ENCODE assay signal across 8 cellular contexts in the genomic region with DNA sequence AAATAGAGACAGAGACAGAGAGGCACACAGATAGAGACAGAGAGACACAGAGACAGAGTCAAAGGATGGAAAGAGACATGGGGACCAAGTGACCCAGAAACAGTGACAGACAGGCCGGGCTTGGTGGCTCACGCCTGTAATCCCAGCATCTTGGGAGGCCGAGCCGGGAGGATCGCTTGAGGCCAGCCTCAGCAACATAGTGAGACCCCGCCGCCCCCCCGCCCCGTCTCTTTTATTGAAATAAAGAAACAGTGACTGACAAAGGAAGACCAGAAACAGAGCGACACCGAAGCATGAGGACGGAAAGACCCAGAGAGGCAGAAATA. TPM values are rescaled to one million over a fixed set of nuclear protein-coding genes. Genes with fewer than 3 reads are reported as not detected.
A peak's percentile ranks its signal among the peaks of the same experiment; 100 is the strongest.
DNase-seq lines count a peak whose midpoint lies in the region; ATAC-seq, FAIRE-seq and TF ChIP-seq lines count a peak whose summit lies in the region.

No MANE protein-coding gene starts in this region.

- peak overlapping the region; percentile 86 for H3K4me3 Mint-ChIP-seq in T-helper 2 cell treated with Interferon-gamma antibody and Interleukin-4, amounts not matched to agents 5 μg/mL and 100 μg/mL, for 36 hours

- H3K79me2 ChIP-seq in K562 (ENCODE audit: control insufficient read depth, insufficient read depth, low read length) (peaks cover 41% of the 10 kb centered on the region), HepG2 (ENCODE audit: insufficient read depth, low read length) (peaks cover 41% of the 10 kb centered on the region)

- H3K36me3 ChIP-seq in K562 (ENCODE audit: control insufficient read depth, insufficient read depth, low read length) (no peaks in the 10 kb centered on the region), HepG2 (replicated peaks in 1 of 2; ENCODE audit: control insufficient read depth in 1 of 2, insufficient read depth in 2 of 2, low read length in 2 of 2) (peaks cover 0 to 4% of the 10 kb centered on the region in 2 experiments; a peak in 1 of 5 replicates), testis (ENCODE audit: low read depth, missing control alignments) (no peaks in the 10 kb centered on the region)

- H4K20me1 ChIP-seq in K562 (replicated peaks; ENCODE audit: control insufficient read depth, insufficient read depth, low read length) (peaks cover 13% of the 10 kb centered on the region), HepG2 (ENCODE audit: insufficient read depth, low read length) (peaks cover 23% of the 10 kb centered on the region)

- no peak for TF ChIP-seq POLR2A in K562 (conservative IDR thresholded peaks at IDR 0.05)
- TF ChIP-seq POLR2A in HepG2 (IDR thresholded peaks at IDR 0.05; ENCODE audit: insufficient read depth in 1 of 2, low read depth in 2 of 2, low read length in 2 of 2): no peak
- TF ChIP-seq POLR2A in testis (IDR thresholded peaks at IDR 0.05): no peak

- DNase-seq in T-helper 2 cell treated with Interferon-gamma antibody and Interleukin-4, amounts not matched to agents 5 μg/mL and 100 μg/mL, for 36 hours (ENCODE audit: low spot score): no peak
- DNase-seq in T-helper 2 cell (no peak), K562 (ENCODE audit: extremely low read depth in 1 of 4, low spot score in 3 of 4) (no peak), HepG2 (ENCODE audit: low spot score) (no peak), testis (no peak), NCI-H1417 treated with DMSO at 0.1 percent for 48 hours (lab: John Stamatoyannopoulos, UW) (no peak), hepatic stellate cell (ENCODE audit: low spot score) (no peak), NCI-H446 (lab: John Stamatoyannopoulos, UW) (no peak)

- no peaks in the 10 kb centered on the region for H3K27me3 ChIP-seq in K562 (ENCODE audit: control insufficient read depth in 2 of 2, insufficient read depth in 2 of 2, low read length in 2 of 2)
- no peaks in the 10 kb centered on the region; a peak in 1 of 5 replicates for H3K27me3 ChIP-seq in HepG2 (ENCODE audit: control insufficient read depth in 1 of 2, insufficient read depth in 2 of 2, low read length in 2 of 2)
- no peaks in the 10 kb centered on the region for H3K27me3 ChIP-seq in testis

- H3K27ac ChIP-seq in K562 (ENCODE audit: extremely low read depth, low read depth, low read length): peak overlapping the region; percentile 73
- H3K27ac ChIP-seq in HepG2 (ENCODE audit: extremely low read length, insufficient read depth, low read length): peak overlapping the region; percentile 76
- peak overlapping the region; percentile 83 to 88 for H3K27ac ChIP-seq in testis

- TF ChIP-seq CTCF in K562 (IDR thresholded peaks at IDR 0.05 in 2 of 3, conservative IDR thresholded peaks at IDR 0.05 in 1 of 3; ENCODE audit: insufficient read depth in 2 of 3, low read depth in 1 of 3, low read length in 3 of 3) (no peak), HepG2 (CRISPR knock-in tag; IDR thresholded peaks at IDR 0.05) (no peak), testis (IDR thresholded peaks at IDR 0.05) (no peak)

- POLR2A ChIA-PET in K562 (lab: Yijun Ruan, JAX): interaction anchor here (0.5 to 1.0 kb wide), 2 partner anchors 60 to 74 kb away, joined by 3 read pairs; no protein-coding TSS in a partner anchor
- POLR2A ChIA-PET in HepG2 (lab: Yijun Ruan, JAX): interaction anchor here (0.6 to 2.0 kb wide), 20 partner anchors 12 to 1045 kb away, joined by 3 to 23 read pairs (median 4); a partner anchor contains a TSS

- H3K9ac ChIP-seq in K562 (ENCODE audit: insufficient read depth in 1 of 2, low read depth in 2 of 2, low read length in 2 of 2): peak overlapping the region; percentile 69 to 93; a peak in 3 of 4 replicates
- peak overlapping the region; percentile 65; the same call in 1 of the 2 replicates for H3K9ac ChIP-seq in HepG2 (ENCODE audit: insufficient read depth, low read depth, low read length)

- H3K9me3 ChIP-seq in K562 (replicated peaks; ENCODE audit: control insufficient read depth, insufficient read depth, low read depth, low read length) (no peaks in the 10 kb centered on the region), HepG2 (ENCODE audit: low read length) (no peaks in the 10 kb centered on the region), testis (no peaks in the 10 kb centered on the region)

- 0% methylated on average over 7 of the region's 12 CpGs for WGBS in K562 (ENCODE audit: insufficient coverage, low coverage, missing lambda C conversion rate)
- 9% methylated on average over 12 of the region's 12 CpGs for WGBS in HepG2 (ENCODE audit: low lambda C conversion rate)
- 5% methylated on average over 12 of the region's 12 CpGs for WGBS in testis, 2 donors

- H3K9me3 Mint-ChIP-seq in T-helper 2 cell treated with Interferon-gamma antibody and Interleukin-4, amounts not matched to agents 5 μg/mL and 100 μg/mL, for 36 hours: no peaks in the 10 kb centered on the region

- no TSS peak for BruUV-seq in K562 (replicated peaks; lab: Mats Ljungman, UMichigan)
- BruUV-seq in HepG2 (replicated peaks; lab: Mats Ljungman, UMichigan): no TSS peak

- ATAC-seq in K562: no peak
- peak; percentile 1; the same call in 1 of the 3 replicates for ATAC-seq in HepG2

- H2AFZ ChIP-seq in K562 (ENCODE audit: low read depth, low read length) (peak overlapping the region; percentile 98), HepG2 (ENCODE audit: low read length) (no peak overlapping the region)

- H3K4me3 ChIP-seq in K562 (peak overlapping the region; percentile 92), HepG2 (replicated peaks in 1 of 3; ENCODE audit: insufficient read depth in 1 of 3, low read depth in 2 of 3, low read length in 3 of 3) (peak overlapping the region; percentile 65 to 79 (median 76)), testis (peak overlapping the region; percentile 94 to 95)

- peak overlapping the region; percentile 68 for H3K27ac Mint-ChIP-seq in T-helper 2 cell treated with Interferon-gamma antibody and Interleukin-4, amounts not matched to agents 5 μg/mL and 100 μg/mL, for 36 hours

- H3K9me1 ChIP-seq in K562 (ENCODE audit: control insufficient read depth, insufficient read depth, low read length): peaks cover 4% of the 10 kb centered on the region

- H3K27me3 Mint-ChIP-seq in T-helper 2 cell treated with Interferon-gamma antibody and Interleukin-4, amounts not matched to agents 5 μg/mL and 100 μg/mL, for 36 hours (ENCODE audit: low read depth): peaks cover 35% of the 10 kb centered on the region

- CTCF ChIA-PET in K562 (lab: Yijun Ruan, JAX; ENCODE audit: low intra/inter-chr PET ratio): interaction anchor here (0.7 to 2.8 kb wide), 11 partner anchors 37 to 333 kb away, joined by 3 to 26 read pairs (median 8); no protein-coding TSS in a partner anchor
- CTCF ChIA-PET in HepG2 (lab: Yijun Ruan, JAX; ENCODE audit: low intra/inter-chr PET ratio, low total read pairs): interaction anchor here (1.1 to 3.8 kb wide), 10 partner anchors 37 to 156 kb away, joined by 3 to 50 read pairs (median 4); a partner anchor contains a TSS

- peaks cover 17% of the 10 kb centered on the region for H3K4me1 Mint-ChIP-seq in T-helper 2 cell treated with Interferon-gamma antibody and Interleukin-4, amounts not matched to agents 5 μg/mL and 100 μg/mL, for 36 hours (ENCODE audit: low read depth)

- TF ChIP-seq RAD21 in K562 (CRISPR knock-in tag; conservative IDR thresholded peaks at IDR 0.05 in 1 of 2, IDR thresholded peaks at IDR 0.05 in 1 of 2) (no peak), HepG2 (CRISPR knock-in tag; IDR thresholded peaks at IDR 0.05) (no peak)

- intact Hi-C loops in K562 (cut with micrococcal nuclease) (loop anchor here (1.0 to 5.0 kb wide), 3 partner anchors 45 to 273 kb away; a partner anchor contains a TSS), HepG2 (cut with micrococcal nuclease; ENCODE audit: unreplicated experiment) (loop anchor here (1.0 to 10.0 kb wide), 5 partner anchors 37 to 156 kb away; a partner anchor contains a TSS), testis (cut with DNase I; ENCODE audit: low total_unique reads) (loop anchor here (10.0 kb wide), 1 partner anchor 60 kb away; no protein-coding TSS in a partner anchor)

- H3K4me2 ChIP-seq in K562 (ENCODE audit: insufficient read depth, low read length) (peak overlapping the region; percentile 93), HepG2 (ENCODE audit: low read depth, low read length) (peak overlapping the region; percentile 92)

- H3K36me3 Mint-ChIP-seq in T-helper 2 cell treated with Interferon-gamma antibody and Interleukin-4, amounts not matched to agents 5 μg/mL and 100 μg/mL, for 36 hours (ENCODE audit: low read depth): no peaks in the 10 kb centered on the region

- FAIRE-seq in K562 (lab: Jason Lieb, UNC): no peak
- no peak for FAIRE-seq in HepG2 (lab: Jason Lieb, UNC)

- in situ Hi-C loops in K562 (cut with MboI) (no loop called here), HepG2 (cut with HindIII; ENCODE audit: extremely low pct_ligation_motif_present, low pct_unique_long_range_greater_than_20kb) (loop anchor here (5.0 to 10.0 kb wide), 2 partner anchors 50 to 158 kb away; no protein-coding TSS in a partner anchor)

- H3K4me1 ChIP-seq in K562 (replicated peaks in 1 of 2; ENCODE audit: control insufficient read depth in 2 of 2, insufficient read depth in 2 of 2, low read length in 2 of 2) (peaks cover 32 to 58% of the 10 kb centered on the region in 2 experiments), HepG2 (ENCODE audit: insufficient read depth, low read length) (peaks cover 42% of the 10 kb centered on the region), testis (peaks cover 21% of the 10 kb centered on the region)

- TF ChIP-seq EP300 in K562 (IDR thresholded peaks at IDR 0.05; ENCODE audit: low read length) (no peak), HepG2 (IDR thresholded peaks at IDR 0.05; ENCODE audit: low read depth in 2 of 2, low read length in 2 of 2) (no peak), HepG2 (CRISPR knock-in tag; IDR thresholded peaks at IDR 0.05; ENCODE audit: borderline replicate concordance) (no peak)

RNA-seq across cellular contexts. Expression of a gene that starts 0.8 kb away (rescaled TPM):
- total RNA-seq in K562 (2011; cell fraction: chromatin; rRNA removed; ENCODE audit: low replicate concordance): 51.7 and 114 TPM in 2 replicates
- 140 and 162 TPM in 2 replicates for total RNA-seq in K562 (2011; cell fraction: nucleolus; rRNA removed)
- total RNA-seq in K562 (2011; cell fraction: nucleoplasm; rRNA removed): 124 and 148 TPM in 2 replicates
- total RNA-seq in K562 (2014; rRNA removed) (65.3 and 78.5 TPM in 2 replicates), K562 (2014; rRNA removed; fragmentation: Illumina TruSeq; extraction: Trizol) (29.8 and 34.9 TPM in 2 replicates), K562 (2015; rRNA removed; fragmentation: Illumina TruSeq; extraction: Trizol) (33.8 and 36.5 TPM in 2 replicates), K562 (2021) (83.6 and 84.8 TPM in 2 replicates), HepG2 (2016; rRNA removed; fragmentation: Illumina TruSeq; extraction: Trizol) (32.7 and 75.4 TPM in 2 replicates), testis (100 to 1,000 TPM; 268 to 278 TPM)
- polyA plus RNA-seq in K562 (2011; rRNA removed) (32.7 and 73.0 TPM in 2 replicates), K562 (2014; fragmentation: Illumina TruSeq; extraction: Trizol) (92.7 and 94.9 TPM in 2 replicates), K562 (2014; fragmentation: Nextera tagmentation; extraction: Ambion mirVana) (1 to 10 TPM; 3.9 to 4.9 TPM), K562 (2014; rRNA removed) (41.4 and 43.6 TPM in 2 replicates), HepG2 (2011; rRNA removed) (114 and 164 TPM in 2 replicates), testis (ENCODE audit: insufficient read depth, low read depth, low replicate concordance) (158 TPM)
- polyA plus RNA-seq in K562 (2011; cell fraction: cytosol; rRNA removed): 78.1 and 87.1 TPM in 2 replicates
- 35.6 and 37.9 TPM in 2 replicates for polyA plus RNA-seq in K562 (2011; cell fraction: nucleus; rRNA removed)
- polyA plus RNA-seq in K562 (2012): 76.8 and 118 TPM in 2 replicates
- 29.4 and 29.7 TPM in 2 replicates for polyA minus RNA-seq in K562 (2011; rRNA and poly(A)+ RNA removed)
- polyA minus RNA-seq in K562 (2011; cell fraction: cytosol; rRNA and poly(A)+ RNA removed): 43.7 and 44.6 TPM in 2 replicates
- 9.2 and 15.6 TPM in 2 replicates for polyA minus RNA-seq in K562 (2011; cell fraction: nucleus; rRNA and poly(A)+ RNA removed)
- 14.1 and 16.2 TPM in 2 replicates for total RNA-seq in HepG2 (2016; cell fraction: cytosol; rRNA removed; fragmentation: Illumina TruSeq; extraction: Trizol; ENCODE audit: low read depth)
- total RNA-seq in HepG2 (2016; cell fraction: insoluble cytoplasmic fraction; rRNA removed; fragmentation: Illumina TruSeq; extraction: Trizol): 26.6 and 79.7 TPM in 2 replicates
- 27.2 and 31.1 TPM in 2 replicates for total RNA-seq in HepG2 (2016; cell fraction: membrane; rRNA removed; fragmentation: Illumina TruSeq; extraction: Trizol)
- 65.4 and 75.4 TPM in 2 replicates for total RNA-seq in HepG2 (2016; cell fraction: nucleus; rRNA removed; fragmentation: Illumina TruSeq; extraction: Trizol)
- polyA plus RNA-seq in HepG2 (2011; cell fraction: cytosol; rRNA removed): 99.1 and 107 TPM in 2 replicates
- 78.9 and 91.7 TPM in 2 replicates for polyA plus RNA-seq in HepG2 (2011; cell fraction: nucleus; rRNA removed)
- polyA plus RNA-seq in HepG2 (2012): 75.5 and 159 TPM in 2 replicates
- polyA plus RNA-seq in HepG2 (2016; cell fraction: cytosol; fragmentation: Illumina TruSeq; extraction: Trizol; ENCODE audit: low read depth): 13.2 and 14.3 TPM in 2 replicates
- polyA plus RNA-seq in HepG2 (2016; cell fraction: insoluble cytoplasmic fraction; fragmentation: Illumina TruSeq; extraction: Trizol; ENCODE audit: low read depth): 33.0 and 42.6 TPM in 2 replicates
- polyA plus RNA-seq in HepG2 (2016; cell fraction: membrane; fragmentation: Illumina TruSeq; extraction: Trizol; ENCODE audit: low read depth): 24.0 and 26.9 TPM in 2 replicates
- 142 TPM in 2 replicates for polyA plus RNA-seq in HepG2 (2016; cell fraction: nucleus; fragmentation: Illumina TruSeq; extraction: Trizol; ENCODE audit: insufficient read depth, low read depth)
- 35.2 and 152 TPM in 2 replicates for polyA minus RNA-seq in HepG2 (2011; rRNA and poly(A)+ RNA removed; ENCODE audit: low replicate concordance)
- 59.6 and 69.2 TPM in 2 replicates for polyA minus RNA-seq in HepG2 (2011; cell fraction: cytosol; rRNA and poly(A)+ RNA removed)
- polyA minus RNA-seq in HepG2 (2011; cell fraction: nucleus; rRNA and poly(A)+ RNA removed): 28.7 and 29.8 TPM in 2 replicates

RNA-seq across cellular contexts. Expression of a gene that starts 36.3 kb away (rescaled TPM):
- total RNA-seq in K562 (2011; cell fraction: chromatin; rRNA removed; ENCODE audit: low replicate concordance): 3.4 and 9.2 TPM in 2 replicates
- total RNA-seq in K562 (2011; cell fraction: nucleolus; rRNA removed): 3.7 and 5.5 TPM in 2 replicates
- total RNA-seq in K562 (2011; cell fraction: nucleoplasm; rRNA removed): 3.0 and 4.9 TPM in 2 replicates
- total RNA-seq in K562 (2014; rRNA removed) (0.14 and 0.41 TPM in 2 replicates), K562 (2014; rRNA removed; fragmentation: Illumina TruSeq; extraction: Trizol) (0.06 and 0.07 TPM in 2 replicates), K562 (2015; rRNA removed; fragmentation: Illumina TruSeq; extraction: Trizol) (0.33 and 0.38 TPM in 2 replicates), K562 (2021) (1.3 and 1.9 TPM in 2 replicates), HepG2 (2016; rRNA removed; fragmentation: Illumina TruSeq; extraction: Trizol) (30.6 and 51.2 TPM in 2 replicates), testis (100 to 1,000 TPM in 1 of 2 donors, 10 to 100 TPM in 1; 67.8 to 128 TPM)
- polyA plus RNA-seq in K562 (2011; rRNA removed) (0.18 and 1.5 TPM in 2 replicates), K562 (2014; fragmentation: Illumina TruSeq; extraction: Trizol) (0.45 and 0.47 TPM in 2 replicates), K562 (2014; fragmentation: Nextera tagmentation; extraction: Ambion mirVana) (not detected), K562 (2014; rRNA removed) (0.76 and 1.1 TPM in 2 replicates), HepG2 (2011; rRNA removed) (62.7 and 68.0 TPM in 2 replicates), testis (ENCODE audit: insufficient read depth, low read depth, low replicate concordance) (113 TPM)
- polyA plus RNA-seq in K562 (2011; cell fraction: cytosol; rRNA removed): 0.31 and 0.64 TPM in 2 replicates
- 4.7 and 6.3 TPM in 2 replicates for polyA plus RNA-seq in K562 (2011; cell fraction: nucleus; rRNA removed)
- polyA plus RNA-seq in K562 (2012): 1.6 and 3.8 TPM in 2 replicates
- polyA minus RNA-seq in K562 (2011; rRNA and poly(A)+ RNA removed): 0.56 and 0.72 TPM in 2 replicates
- polyA minus RNA-seq in K562 (2011; cell fraction: cytosol; rRNA and poly(A)+ RNA removed): 2.5 and 2.6 TPM in 2 replicates
- polyA minus RNA-seq in K562 (2011; cell fraction: nucleus; rRNA and poly(A)+ RNA removed): 0.94 and 1.2 TPM in 2 replicates
- 13.8 and 14.2 TPM in 2 replicates for total RNA-seq in HepG2 (2016; cell fraction: cytosol; rRNA removed; fragmentation: Illumina TruSeq; extraction: Trizol; ENCODE audit: low read depth)
- 22.1 and 59.2 TPM in 2 replicates for total RNA-seq in HepG2 (2016; cell fraction: insoluble cytoplasmic fraction; rRNA removed; fragmentation: Illumina TruSeq; extraction: Trizol)
- total RNA-seq in HepG2 (2016; cell fraction: membrane; rRNA removed; fragmentation: Illumina TruSeq; extraction: Trizol): 23.6 and 25.3 TPM in 2 replicates
- total RNA-seq in HepG2 (2016; cell fraction: nucleus; rRNA removed; fragmentation: Illumina TruSeq; extraction: Trizol): 82.3 and 107 TPM in 2 replicates
- 30.5 and 43.7 TPM in 2 replicates for polyA plus RNA-seq in HepG2 (2011; cell fraction: cytosol; rRNA removed)
- polyA plus RNA-seq in HepG2 (2011; cell fraction: nucleus; rRNA removed): 347 and 430 TPM in 2 replicates
- polyA plus RNA-seq in HepG2 (2012): 225 and 263 TPM in 2 replicates
- 20.9 and 22.6 TPM in 2 replicates for polyA plus RNA-seq in HepG2 (2016; cell fraction: cytosol; fragmentation: Illumina TruSeq; extraction: Trizol; ENCODE audit: low read depth)
- 55.5 and 77.0 TPM in 2 replicates for polyA plus RNA-seq in HepG2 (2016; cell fraction: insoluble cytoplasmic fraction; fragmentation: Illumina TruSeq; extraction: Trizol; ENCODE audit: low read depth)
- 33.0 and 38.0 TPM in 2 replicates for polyA plus RNA-seq in HepG2 (2016; cell fraction: membrane; fragmentation: Illumina TruSeq; extraction: Trizol; ENCODE audit: low read depth)
- polyA plus RNA-seq in HepG2 (2016; cell fraction: nucleus; fragmentation: Illumina TruSeq; extraction: Trizol; ENCODE audit: insufficient read depth, low read depth): 426 and 433 TPM in 2 replicates
- polyA minus RNA-seq in HepG2 (2011; rRNA and poly(A)+ RNA removed; ENCODE audit: low replicate concordance): 67.0 TPM in 1 of 2 replicates, not detected in the other
- 53.4 and 68.9 TPM in 2 replicates for polyA minus RNA-seq in HepG2 (2011; cell fraction: cytosol; rRNA and poly(A)+ RNA removed)
- 37.1 and 45.6 TPM in 2 replicates for polyA minus RNA-seq in HepG2 (2011; cell fraction: nucleus; rRNA and poly(A)+ RNA removed)

RNA-seq across cellular contexts. Expression of a gene that starts 45.8 kb away (rescaled TPM):
- 24.5 and 69.0 TPM in 2 replicates for total RNA-seq in K562 (2011; cell fraction: chromatin; rRNA removed; ENCODE audit: low replicate concordance)
- total RNA-seq in K562 (2011; cell fraction: nucleolus; rRNA removed): 64.5 and 69.3 TPM in 2 replicates
- 42.7 and 46.9 TPM in 2 replicates for total RNA-seq in K562 (2011; cell fraction: nucleoplasm; rRNA removed)
- total RNA-seq in K562 (2014; rRNA removed) (194 and 237 TPM in 2 replicates), K562 (2014; rRNA removed; fragmentation: Illumina TruSeq; extraction: Trizol) (71.1 and 81.5 TPM in 2 replicates), K562 (2015; rRNA removed; fragmentation: Illumina TruSeq; extraction: Trizol) (165 and 169 TPM in 2 replicates), K562 (2021) (290 and 296 TPM in 2 replicates), HepG2 (2016; rRNA removed; fragmentation: Illumina TruSeq; extraction: Trizol) (84.5 and 110 TPM in 2 replicates), testis (10 to 100 TPM; 54.7 to 67.3 TPM)
- polyA plus RNA-seq in K562 (2011; rRNA removed) (101 and 117 TPM in 2 replicates), K562 (2014; fragmentation: Illumina TruSeq; extraction: Trizol) (160 and 200 TPM in 2 replicates), K562 (2014; fragmentation: Nextera tagmentation; extraction: Ambion mirVana) (1 to 10 TPM in 1 of 2 experiments, under 1 TPM in 1; 0.89 to 5.4 TPM), K562 (2014; rRNA removed) (192 and 229 TPM in 2 replicates), HepG2 (2011; rRNA removed) (72.0 and 80.8 TPM in 2 replicates), testis (ENCODE audit: insufficient read depth, low read depth, low replicate concordance) (43.1 TPM)
- polyA plus RNA-seq in K562 (2011; cell fraction: cytosol; rRNA removed): 146 and 312 TPM in 2 replicates
- 73.1 and 101 TPM in 2 replicates for polyA plus RNA-seq in K562 (2011; cell fraction: nucleus; rRNA removed)
- polyA plus RNA-seq in K562 (2012): 116 and 170 TPM in 2 replicates
- 34.9 and 75.1 TPM in 2 replicates for polyA minus RNA-seq in K562 (2011; rRNA and poly(A)+ RNA removed)
- polyA minus RNA-seq in K562 (2011; cell fraction: cytosol; rRNA and poly(A)+ RNA removed): 71.0 and 79.5 TPM in 2 replicates
- 22.6 and 24.0 TPM in 2 replicates for polyA minus RNA-seq in K562 (2011; cell fraction: nucleus; rRNA and poly(A)+ RNA removed)
- total RNA-seq in HepG2 (2016; cell fraction: cytosol; rRNA removed; fragmentation: Illumina TruSeq; extraction: Trizol; ENCODE audit: low read depth): 53.8 and 61.2 TPM in 2 replicates
- 80.8 and 107 TPM in 2 replicates for total RNA-seq in HepG2 (2016; cell fraction: insoluble cytoplasmic fraction; rRNA removed; fragmentation: Illumina TruSeq; extraction: Trizol)
- total RNA-seq in HepG2 (2016; cell fraction: membrane; rRNA removed; fragmentation: Illumina TruSeq; extraction: Trizol): 83.6 and 90.9 TPM in 2 replicates
- total RNA-seq in HepG2 (2016; cell fraction: nucleus; rRNA removed; fragmentation: Illumina TruSeq; extraction: Trizol): 53.3 and 59.8 TPM in 2 replicates
- polyA plus RNA-seq in HepG2 (2011; cell fraction: cytosol; rRNA removed): 70.1 and 101 TPM in 2 replicates
- polyA plus RNA-seq in HepG2 (2011; cell fraction: nucleus; rRNA removed): 86.1 and 90.7 TPM in 2 replicates
- polyA plus RNA-seq in HepG2 (2012): 50.6 and 56.9 TPM in 2 replicates
- polyA plus RNA-seq in HepG2 (2016; cell fraction: cytosol; fragmentation: Illumina TruSeq; extraction: Trizol; ENCODE audit: low read depth): 78.5 and 80.1 TPM in 2 replicates
- 123 and 139 TPM in 2 replicates for polyA plus RNA-seq in HepG2 (2016; cell fraction: insoluble cytoplasmic fraction; fragmentation: Illumina TruSeq; extraction: Trizol; ENCODE audit: low read depth)
- polyA plus RNA-seq in HepG2 (2016; cell fraction: membrane; fragmentation: Illumina TruSeq; extraction: Trizol; ENCODE audit: low read depth): 85.7 and 87.8 TPM in 2 replicates
- 130 and 133 TPM in 2 replicates for polyA plus RNA-seq in HepG2 (2016; cell fraction: nucleus; fragmentation: Illumina TruSeq; extraction: Trizol; ENCODE audit: insufficient read depth, low read depth)
- polyA minus RNA-seq in HepG2 (2011; rRNA and poly(A)+ RNA removed; ENCODE audit: low replicate concordance): 89.9 and 116 TPM in 2 replicates
- 25.4 and 31.5 TPM in 2 replicates for polyA minus RNA-seq in HepG2 (2011; cell fraction: cytosol; rRNA and poly(A)+ RNA removed)
- 14.4 and 14.8 TPM in 2 replicates for polyA minus RNA-seq in HepG2 (2011; cell fraction: nucleus; rRNA and poly(A)+ RNA removed)
